In genomic region chr6:149855741-149856140, GRCh38 we compare ENCODE assay signal across 17 cellular contexts. TPM values are rescaled to one million over a fixed set of nuclear protein-coding genes. Genes with fewer than 3 reads are reported as not detected.
A peak's percentile ranks its signal among the peaks of the same experiment; 100 is the strongest.
DNase-seq lines count a peak whose midpoint lies in the region; ATAC-seq and TF ChIP-seq lines count a peak whose summit lies in the region.
"Had no signal": no experiment of that assay in that cellular context is flagged by ENCODE, and none has a peak within 500 bp of the region (broad histone marks: within the 10 kb centered on the region; RNA-seq: fewer than 3 reads in every experiment).

No MANE protein-coding gene starts in this region.

- H3K27me3 Mint-ChIP-seq in GM23338 (ENCODE audit: insufficient read depth, low read depth, poor library complexity), result peaks cover under 1% of the 10 kb centered on the region

- CTCF ChIA-PET in PC-3 (lab: Charles Lee), result interaction anchor here (1.7 kb wide), 1 partner anchor 15 kb away, joined by 6 read pairs; no protein-coding TSS in a partner anchor

- no peak overlapping the region for H3K4me3 Mint-ChIP-seq in GM23338
- H3K4me3 Mint-ChIP-seq: activated naive CD4-positive, alpha-beta T cell treated with anti-CD3 and anti-CD28 coated beads, Interleukin-2, amount 10 ng/mL, durations not matched to agents 7 days and 5 days; CD14-positive monocyte; T-helper 2 cell treated with Interferon-gamma antibody and Interleukin-4, amounts not matched to agents 5 μg/mL and 100 μg/mL, for 36 hours had no signal

- H3K4me2 ChIP-seq in GM23338 (peak overlapping the region; percentile 35; the same call in 1 of the 2 replicates), PC-3 (ENCODE audit: low read length) (peak overlapping the region; percentile 96), trophoblast cell (ENCODE audit: low read length) (peak overlapping the region; percentile 49)

- H4K20me1 ChIP-seq in GM23338 (replicated peaks; ENCODE audit: insufficient read depth) (peaks cover 11% of the 10 kb centered on the region; the same call in 1 of the 2 replicates), PC-3 (ENCODE audit: low read length) (no peaks in the 10 kb centered on the region)

- TF ChIP-seq CTCF in GM23338 (conservative IDR thresholded peaks at IDR 0.05; ENCODE audit: low read depth in 2 of 2) (no peak), PC-3 (conservative IDR thresholded peaks at IDR 0.05; ENCODE audit: low read depth, low read length) (no peak), epithelial cell of esophagus (IDR thresholded peaks at IDR 0.05; ENCODE audit: insufficient read depth, low read depth, low read length, missing control alignments) (no peak)

- no peak for ATAC-seq in GM23338
- peak; percentile 9 for ATAC-seq in PC-3
- no peak for ATAC-seq in GM18517 (IDR thresholded peaks at IDR 0.05; ENCODE audit: unreplicated experiment)

- no peak overlapping the region for H4K12ac ChIP-seq in trophoblast cell (ENCODE audit: low read depth, low read length)

- no peaks in the 10 kb centered on the region for H3K9me3 ChIP-seq in PC-3 (ENCODE audit: low read length)
- H3K9me3 ChIP-seq in trophoblast cell (ENCODE audit: insufficient read depth, low read depth, low read length), result no peaks in the 10 kb centered on the region

- no peak overlapping the region for H3K27ac Mint-ChIP-seq in GM23338
- H3K27ac Mint-ChIP-seq: activated naive CD4-positive, alpha-beta T cell treated with anti-CD3 and anti-CD28 coated beads, Interleukin-2, amount 10 ng/mL, durations not matched to agents 7 days and 5 days; CD14-positive monocyte; T-helper 2 cell treated with Interferon-gamma antibody and Interleukin-4, amounts not matched to agents 5 μg/mL and 100 μg/mL, for 36 hours had no signal

- WGBS in trophoblast cell (ENCODE audit: extremely low coverage, insufficient coverage, insufficient read length), result no CpG with 5 or more reads among the region's 2 CpGs

- BruUV-seq in PC-3 (replicated peaks; lab: Mats Ljungman, UMichigan), result TSS peak; percentile 45

- peaks cover 10% of the 10 kb centered on the region; the same call in 1 of the 2 replicates for H3K79me2 ChIP-seq in GM23338 (replicated peaks; ENCODE audit: insufficient read depth)
- H3K79me2 ChIP-seq in PC-3 (ENCODE audit: low read length), result peaks cover 73% of the 10 kb centered on the region
- H3K79me2 ChIP-seq in trophoblast cell (ENCODE audit: control insufficient read depth, insufficient read depth, low read length, poor library complexity), result no peaks in the 10 kb centered on the region

- no peak overlapping the region for H3K27ac ChIP-seq in GM23338 (ENCODE audit: low read depth)
- H3K27ac ChIP-seq in PC-3 (ENCODE audit: low read length), result peak overlapping the region; percentile 97
- peak overlapping the region; percentile 65 for H3K27ac ChIP-seq in trophoblast cell (ENCODE audit: low read depth, low read length)

- no peak overlapping the region for H3K23ac ChIP-seq in trophoblast cell (ENCODE audit: low read length)

- H3K36me3 Mint-ChIP-seq in GM23338 (ENCODE audit: low read depth), result no peaks in the 10 kb centered on the region
- H3K36me3 Mint-ChIP-seq: CD14-positive monocyte had no signal

- peaks cover 4% of the 10 kb centered on the region for H3K79me1 ChIP-seq in trophoblast cell (ENCODE audit: low read length)

- no peaks in the 10 kb centered on the region for H3K36me3 ChIP-seq in GM23338 (ENCODE audit: insufficient read depth)
- H3K36me3 ChIP-seq in PC-3 (ENCODE audit: low read depth, low read length), result no peaks in the 10 kb centered on the region; the same call in 1 of the 2 replicates
- H3K36me3 ChIP-seq in trophoblast cell (ENCODE audit: control insufficient read depth in 1 of 2, insufficient read depth in 2 of 2, low read length in 2 of 2), result no peaks in the 10 kb centered on the region

- no peak overlapping the region for H3K4ac ChIP-seq in trophoblast cell (ENCODE audit: low read depth, low read length)

- no peak overlapping the region for H4K8ac ChIP-seq in trophoblast cell (ENCODE audit: low read depth, low read length)

- no peak overlapping the region for H2BK120ac ChIP-seq in trophoblast cell (ENCODE audit: insufficient read depth, low read length, poor library complexity)

- DNase-seq in GM23338 (ENCODE audit: low spot score), result no peak
- peak; percentile 47 for DNase-seq in PC-3
- peak; percentile 36 for DNase-seq in epithelial cell of esophagus (ENCODE audit: low read depth)
- DNase-seq in trophoblast cell, result no peak
- DNase-seq in posterior cingulate gyrus, result no peak
- DNase-seq in stimulated activated naive CD4-positive, alpha-beta T cell (lab: John Stamatoyannopoulos, UW), result no peak
- DNase-seq in hepatic stellate cell (ENCODE audit: low spot score), result no peak
- DNase-seq: activated CD8-positive, alpha-beta memory T cell treated with anti-CD3 and anti-CD28 coated beads for 24 hours; activated naive CD4-positive, alpha-beta T cell treated with anti-CD3 and anti-CD28 coated beads, Interleukin-2, amount 10 ng/mL, durations not matched to agents 7 days and 5 days; GDM1; H7; retina had no signal

- POLR2A ChIA-PET in PC-3 (lab: Charles Lee; ENCODE audit: unreplicated experiment), result interaction anchor here (0.6 kb wide), 1 partner anchor 15 kb away, joined by 5 read pairs; no protein-coding TSS in a partner anchor

- no peak overlapping the region for H2AK5ac ChIP-seq in trophoblast cell (ENCODE audit: low read length)

- H3K4me3 ChIP-seq in GM23338 (no peak overlapping the region), PC-3 (ENCODE audit: low read length) (peak overlapping the region; percentile 64), epithelial cell of esophagus (ENCODE audit: low read length) (peak overlapping the region; percentile 37), trophoblast cell (ENCODE audit: low read depth, low read length) (no peak overlapping the region)

- H2BK12ac ChIP-seq in trophoblast cell (ENCODE audit: low read length), result no peak overlapping the region

- H3K18ac ChIP-seq in trophoblast cell (ENCODE audit: low read length), result no peak overlapping the region

- no peak overlapping the region for H2AFZ ChIP-seq in GM23338
- H2AFZ ChIP-seq in PC-3 (ENCODE audit: low read length), result no peak overlapping the region
- no peak overlapping the region for H2AFZ ChIP-seq in trophoblast cell (ENCODE audit: insufficient read depth, low read length, poor library complexity)

- H3K14ac ChIP-seq in trophoblast cell (ENCODE audit: low read length), result no peak overlapping the region

- no peaks in the 10 kb centered on the region for H3K27me3 ChIP-seq in GM23338 (ENCODE audit: insufficient read depth)
- no peaks in the 10 kb centered on the region for H3K27me3 ChIP-seq in PC-3 (ENCODE audit: low read length)
- no peaks in the 10 kb centered on the region for H3K27me3 ChIP-seq in trophoblast cell (ENCODE audit: insufficient read depth, low read length)

- intact Hi-C loops in PC-3 (cut with micrococcal nuclease) (loop anchor here (1.0 kb wide), 2 partner anchors 8 kb away; no protein-coding TSS in a partner anchor), posterior cingulate gyrus (cut with DNase I) (no loop called here)

- H3K4me1 ChIP-seq in GM23338 (ENCODE audit: insufficient read depth) (peaks cover 24% of the 10 kb centered on the region), PC-3 (ENCODE audit: insufficient read depth, low read length) (peaks cover 63% of the 10 kb centered on the region), trophoblast cell (ENCODE audit: control insufficient read depth in 1 of 2, insufficient read depth in 2 of 2, low read length in 2 of 2) (peaks cover 11 to 12% of the 10 kb centered on the region in 2 experiments)

- no peaks in the 10 kb centered on the region for H3K9me3 Mint-ChIP-seq in GM23338
- H3K9me3 Mint-ChIP-seq: activated naive CD4-positive, alpha-beta T cell treated with anti-CD3 and anti-CD28 coated beads, Interleukin-2, amount 10 ng/mL, durations not matched to agents 7 days and 5 days; CD14-positive monocyte; T-helper 2 cell treated with Interferon-gamma antibody and Interleukin-4, amounts not matched to agents 5 μg/mL and 100 μg/mL, for 36 hours had no signal

- H3F3A ChIP-seq in GM23338 (replicated peaks; ENCODE audit: low read depth) (no peaks in the 10 kb centered on the region), PC-3 (ENCODE audit: low read length, unreplicated experiment) (peaks cover 27% of the 10 kb centered on the region)

- no peak overlapping the region for H4K91ac ChIP-seq in trophoblast cell (ENCODE audit: low read depth, low read length)

- H3K9ac ChIP-seq in PC-3 (ENCODE audit: low read length) (peak overlapping the region; percentile 78), trophoblast cell (ENCODE audit: low read length) (no peak overlapping the region)

- no peaks in the 10 kb centered on the region for H3K9me2 ChIP-seq in GM23338 (ENCODE audit: insufficient read depth)
- H3K9me2 ChIP-seq in PC-3 (replicated peaks; ENCODE audit: low read length), result no peaks in the 10 kb centered on the region

- no peak overlapping the region for H2BK5ac ChIP-seq in trophoblast cell (ENCODE audit: low read depth, low read length, poor library complexity)

- peaks cover 41% of the 10 kb centered on the region for H3K4me1 Mint-ChIP-seq in GM23338

TF ChIP-seq in GM23338, 12 proteins besides CTCF, POLR2A, EP300 and RAD21 (continues in another document):
- TF ChIP-seq ZNF114 (CRISPR knock-in tag; IDR thresholded peaks at IDR 0.05), result no peak
- no peak for TF ChIP-seq NANOG (IDR thresholded peaks at IDR 0.05; ENCODE audit: borderline replicate concordance)
- TF ChIP-seq POLR2AphosphoS5 (IDR thresholded peaks at IDR 0.05; ENCODE audit: low read depth), result no peak
- TF ChIP-seq ZNF331 (CRISPR knock-in tag; IDR thresholded peaks at IDR 0.05; ENCODE audit: low read depth), result no peak
- TF ChIP-seq STAT1 (IDR thresholded peaks at IDR 0.05; ENCODE audit: unreplicated experiment), result no peak
- TF ChIP-seq CREB1 (CRISPR knock-in tag; IDR thresholded peaks at IDR 0.05; ENCODE audit: low read depth), result no peak

RNA-seq across cellular contexts. Expression of gene LRP11, which starts 8.4 kb away (rescaled TPM):
- 31.5 and 37.1 TPM in 2 replicates for total RNA-seq in GM23338 (2014; rRNA removed; shearing (Covaris generic))
- 9.3 and 10.8 TPM in 2 replicates for polyA plus RNA-seq in GM23338 (2016; fragmentation: Nextera tagmentation; extraction: Ambion mirVana)
- total RNA-seq in PC-3 (2014; rRNA removed), result 32.0 and 39.9 TPM in 2 replicates
- polyA plus RNA-seq in trophoblast cell (2013), result 6.9 TPM in 2 replicates

RNA-seq across cellular contexts. Expression of gene RAET1E, which starts 42.2 kb away (rescaled TPM):
- not detected in 2 replicates for total RNA-seq in GM23338 (2014; rRNA removed; shearing (Covaris generic))
- polyA plus RNA-seq in GM23338 (2016; fragmentation: Nextera tagmentation; extraction: Ambion mirVana), result not detected in 2 replicates
- total RNA-seq in PC-3 (2014; rRNA removed), result 0.40 and 1.7 TPM in 2 replicates
- not detected in 2 replicates for polyA plus RNA-seq in trophoblast cell (2013)
- total RNA-seq: cerebellum, frontal cortex, H7 had no signal
- polyA plus RNA-seq: CD14-positive monocyte had no signal

Comparison
In these comparisons a context has a peak if more than half of its experiments do, and no peak if none do; other contexts are left out.
1. DNase-seq: peak in PC-3 (single experiment) and epithelial cell of esophagus (single experiment); none in GM23338 (single experiment), trophoblast cell (0 of 2), posterior cingulate gyrus (0 of 10), stimulated activated naive CD4-positive, alpha-beta T cell (0 of 6) and hepatic stellate cell (single experiment).
2. H3K4me2 ChIP-seq: peak in every context shown above with its lines; median percentile 96 in PC-3; 49 in trophoblast cell; 35 in GM23338.
3. H3K4me3 ChIP-seq: peak in PC-3 (single experiment) and epithelial cell of esophagus (single experiment); none in GM23338 (single experiment) and trophoblast cell (single experiment).